ENCODE assay signal across 10 cellular contexts in the genomic region with DNA sequence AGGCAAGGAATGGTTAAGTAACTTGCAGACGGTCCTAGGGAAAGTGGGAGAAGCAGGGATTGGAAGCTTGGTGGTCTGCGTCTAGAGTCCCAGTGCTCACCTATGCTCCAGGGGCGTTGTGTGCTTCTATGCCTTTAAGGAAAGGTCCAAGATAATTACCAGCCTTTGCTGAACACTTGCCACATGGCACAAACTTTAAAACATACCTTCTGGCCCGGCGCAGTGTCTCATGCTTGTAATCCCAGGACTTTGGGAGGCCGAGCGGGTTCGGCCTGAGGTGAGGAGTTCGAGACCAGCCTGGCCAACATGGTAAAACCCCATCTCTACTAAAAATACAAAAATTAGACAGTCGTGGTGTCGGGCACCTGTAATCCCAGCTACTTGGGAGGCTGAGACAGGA. TPM values are rescaled to one million over a fixed set of nuclear protein-coding genes. Genes with fewer than 3 reads are reported as not detected.
DNase-seq lines count a peak whose midpoint lies in the region; ATAC-seq and TF ChIP-seq lines count a peak whose summit lies in the region.
"Had no signal": no experiment of that assay in that cellular context is flagged by ENCODE, and none has a peak within 500 bp of the region (broad histone marks: within the 10 kb centered on the region; RNA-seq: fewer than 3 reads in every experiment).

No MANE protein-coding gene starts in this region.

- TF ChIP-seq CTCF in hepatocyte (IDR thresholded peaks at IDR 0.05; ENCODE audit: poor library complexity) (no peak), thyroid gland (IDR thresholded peaks at IDR 0.05) (no peak)

- intact Hi-C loops in thyroid gland (cut with DNase I): no loop called here

- H3K4me3 ChIP-seq in SK-N-MC (no peak overlapping the region), hepatocyte (no peak overlapping the region), thyroid gland (replicated peaks in 1 of 3) (no peak overlapping the region)

- no peak overlapping the region for H2AFZ ChIP-seq in hepatocyte

- H3K27me3 Mint-ChIP-seq in T-helper 2 cell treated with Interferon-gamma antibody and Interleukin-4, amounts not matched to agents 5 μg/mL and 100 μg/mL, for 36 hours (ENCODE audit: low read depth): no peaks in the 10 kb centered on the region
- no peaks in the 10 kb centered on the region for H3K27me3 Mint-ChIP-seq in stimulated activated memory B cell treated with anti-CD40 and anti-IgM and Interleukin-4, amounts not matched to agents 10 μg/mL and 1 μg/mL and 100 μg/mL, for 72 hours

- peaks cover 42% of the 10 kb centered on the region for H3K4me1 Mint-ChIP-seq in T-helper 2 cell treated with Interferon-gamma antibody and Interleukin-4, amounts not matched to agents 5 μg/mL and 100 μg/mL, for 36 hours (ENCODE audit: low read depth)
- peaks cover 51% of the 10 kb centered on the region for H3K4me1 Mint-ChIP-seq in stimulated activated memory B cell treated with anti-CD40 and anti-IgM and Interleukin-4, amounts not matched to agents 10 μg/mL and 1 μg/mL and 100 μg/mL, for 72 hours

- H3K9me2 ChIP-seq in hepatocyte (replicated peaks; ENCODE audit: insufficient read depth): no peaks in the 10 kb centered on the region

- H3K4me1 ChIP-seq in hepatocyte (ENCODE audit: insufficient read depth) (peaks cover 31% of the 10 kb centered on the region), thyroid gland (peaks cover 51 to 75% of the 10 kb centered on the region in 2 donors)

- peaks cover 31% of the 10 kb centered on the region for H3K36me3 Mint-ChIP-seq in T-helper 2 cell treated with Interferon-gamma antibody and Interleukin-4, amounts not matched to agents 5 μg/mL and 100 μg/mL, for 36 hours (ENCODE audit: low read depth)
- peaks cover 7% of the 10 kb centered on the region for H3K36me3 Mint-ChIP-seq in stimulated activated memory B cell treated with anti-CD40 and anti-IgM and Interleukin-4, amounts not matched to agents 10 μg/mL and 1 μg/mL and 100 μg/mL, for 72 hours

- no peaks in the 10 kb centered on the region for H3K9me3 Mint-ChIP-seq in T-helper 2 cell treated with Interferon-gamma antibody and Interleukin-4, amounts not matched to agents 5 μg/mL and 100 μg/mL, for 36 hours
- no peaks in the 10 kb centered on the region for H3K9me3 Mint-ChIP-seq in stimulated activated memory B cell treated with anti-CD40 and anti-IgM and Interleukin-4, amounts not matched to agents 10 μg/mL and 1 μg/mL and 100 μg/mL, for 72 hours

- no peaks in the 10 kb centered on the region for H3K9me3 ChIP-seq in SK-N-MC (ENCODE audit: low read depth, low read length)
- H3K9me3 ChIP-seq in hepatocyte (ENCODE audit: low read depth): no peaks in the 10 kb centered on the region
- H3K9me3 ChIP-seq in thyroid gland: no peaks in the 10 kb centered on the region

- H3K79me2 ChIP-seq in hepatocyte: peaks cover 68% of the 10 kb centered on the region

- H3K27ac ChIP-seq in SK-N-MC (0 out of 2 replicates have a peak overlapping the region, but pooled peaks have one; percentile 13), hepatocyte (no peak overlapping the region), thyroid gland (peak overlapping the region in 1 of 3 donors; percentile 7)

- peaks cover 21% of the 10 kb centered on the region for H3K36me3 ChIP-seq in SK-N-MC (ENCODE audit: insufficient read depth, low read length)
- H3K36me3 ChIP-seq in hepatocyte (replicated peaks; ENCODE audit: insufficient read depth, low read depth): no peaks in the 10 kb centered on the region
- H3K36me3 ChIP-seq in thyroid gland: no peaks in the 10 kb centered on the region

- H3K27me3 ChIP-seq in hepatocyte: no peaks in the 10 kb centered on the region
- H3K27me3 ChIP-seq in thyroid gland: no peaks in the 10 kb centered on the region

- H3K4me2 ChIP-seq in hepatocyte: peak overlapping the region; percentile 77

- WGBS in hepatocyte (ENCODE audit: low lambda C conversion rate, missing lambda C conversion rate): 95% methylated on average over 11 of the region's 11 CpGs
- 88 to 92% methylated on average over 11 of the region's 11 CpGs for WGBS in thyroid gland, 2 donors

- ATAC-seq in stimulated activated memory B cell treated with anti-CD40 and anti-IgM and Interleukin-4, amounts not matched to agents 10 μg/mL and 1 μg/mL and 100 μg/mL, for 72 hours: no peak

- no peak for DNase-seq in T-helper 2 cell treated with Interferon-gamma antibody and Interleukin-4, amounts not matched to agents 5 μg/mL and 100 μg/mL, for 36 hours (ENCODE audit: low spot score)
- DNase-seq in T-helper 2 cell (no peak), SK-N-MC (ENCODE audit: low read depth, low spot score) (no peak), hepatocyte (ENCODE audit: low spot score) (no peak), HPDE6-E6E7 (ENCODE audit: extremely low spot score) (no peak), thyroid gland (no peak)
- no peak for DNase-seq in effector CD4-positive, alpha-beta T cell
- DNase-seq: activated CD4-positive, alpha-beta T cell treated with anti-CD3 and anti-CD28 coated beads for 4 hours; stimulated activated naive CD4-positive, alpha-beta T cell treated with Interleukin-2 at 50 U/mL for 16 hours had no signal

- no peak for TF ChIP-seq POLR2A in thyroid gland (IDR thresholded peaks at IDR 0.05)

- H3K4me3 Mint-ChIP-seq in T-helper 2 cell treated with Interferon-gamma antibody and Interleukin-4, amounts not matched to agents 5 μg/mL and 100 μg/mL, for 36 hours: peak overlapping the region; percentile 94
- peak overlapping the region; percentile 26 for H3K4me3 Mint-ChIP-seq in stimulated activated memory B cell treated with anti-CD40 and anti-IgM and Interleukin-4, amounts not matched to agents 10 μg/mL and 1 μg/mL and 100 μg/mL, for 72 hours

- H3K9ac ChIP-seq in SK-N-MC (ENCODE audit: insufficient read length): peak overlapping the region; percentile 3

- H3K27ac Mint-ChIP-seq in T-helper 2 cell treated with Interferon-gamma antibody and Interleukin-4, amounts not matched to agents 5 μg/mL and 100 μg/mL, for 36 hours: peak overlapping the region; percentile 26
- peak overlapping the region; percentile 100 for H3K27ac Mint-ChIP-seq in stimulated activated memory B cell treated with anti-CD40 and anti-IgM and Interleukin-4, amounts not matched to agents 10 μg/mL and 1 μg/mL and 100 μg/mL, for 72 hours

- H4K20me1 ChIP-seq in hepatocyte (ENCODE audit: insufficient read depth, poor library complexity, severe bottlenecking): peaks cover 56% of the 10 kb centered on the region

RNA-seq across cellular contexts. Expression of gene POLDIP3, which starts 2.3 kb away (rescaled TPM):
- total RNA-seq in hepatocyte: 31.4 and 39.2 TPM in 2 replicates
- polyA plus RNA-seq in hepatocyte: 39.4 and 40.3 TPM in 2 replicates
- total RNA-seq in thyroid gland: 10 to 100 TPM; 46.1 to 55.4 (median 49.8) TPM

RNA-seq across cellular contexts. Expression of gene ATP5MGL, which starts 28.1 kb away (rescaled TPM):
- 0.33 TPM in 1 of 2 replicates, not detected in the other for total RNA-seq in hepatocyte
- polyA plus RNA-seq in hepatocyte: 0.60 TPM in 1 of 2 replicates, not detected in the other
- total RNA-seq in thyroid gland: not detected

RNA-seq across cellular contexts. Expression of gene CYB5R3, which starts 36.9 kb away (rescaled TPM):
- total RNA-seq in hepatocyte (119 and 136 TPM in 2 replicates), thyroid gland (100 to 1,000 TPM in 1 of 4 donors, 10 to 100 TPM in 3; 52.6 to 120 (median 75.5) TPM)
- 407 and 438 TPM in 2 replicates for polyA plus RNA-seq in hepatocyte

RNA-seq across cellular contexts. Expression of gene SERHL2, which starts 58.6 kb away (rescaled TPM):
- total RNA-seq in hepatocyte (1.3 and 4.1 TPM in 2 replicates), thyroid gland (1 to 10 TPM in 2 of 4 donors, under 1 TPM in 1, not detected in 1; 0.83 to 5.1 (median 3.1) TPM)
- 2.7 and 3.3 TPM in 2 replicates for polyA plus RNA-seq in hepatocyte
